Comparison of ENCODE assay signal across 9 cellular contexts in the genomic region with DNA sequence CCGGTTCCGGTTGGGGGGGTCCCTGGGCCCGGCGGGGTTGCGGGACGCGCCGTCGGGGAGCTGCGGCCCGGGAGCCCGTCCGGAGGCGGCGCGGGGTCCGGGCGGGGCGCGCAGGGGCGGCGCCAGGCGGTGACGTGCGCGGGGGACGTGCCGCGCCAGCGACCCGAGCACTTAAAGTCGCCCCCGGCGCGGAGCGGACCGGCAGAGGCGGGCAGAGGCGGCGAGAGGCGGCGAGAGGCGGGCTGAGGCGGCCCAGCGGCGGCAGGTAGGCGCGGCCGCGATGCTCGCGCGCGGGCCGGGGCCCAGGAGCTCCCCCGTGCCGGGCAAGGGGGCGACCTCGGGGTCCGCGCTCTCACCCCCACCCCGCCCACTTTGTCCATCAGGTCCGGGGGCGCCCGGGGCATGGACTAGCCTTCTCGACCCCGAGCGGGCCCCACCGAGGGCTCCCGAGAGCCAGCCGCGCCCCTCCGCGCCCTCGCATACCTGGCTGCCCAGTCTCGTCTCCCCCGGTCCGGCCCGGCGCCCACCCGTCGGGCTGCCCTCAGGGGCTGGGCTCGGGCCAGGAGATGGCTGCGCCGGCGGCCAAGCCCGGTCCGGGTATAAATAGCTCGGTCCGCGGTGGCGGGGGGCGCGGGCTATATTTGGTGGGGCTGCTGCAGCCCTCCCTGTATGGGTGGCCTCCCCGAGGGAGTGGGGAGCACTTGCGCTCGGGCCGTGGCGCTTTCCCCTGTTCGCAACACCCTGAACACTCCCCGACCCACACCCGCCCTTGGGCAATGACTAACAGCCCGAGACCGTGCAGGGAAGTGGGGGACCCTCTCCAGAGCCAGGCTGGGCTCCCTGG. TPM values are rescaled to one million over a fixed set of nuclear protein-coding genes. Genes with fewer than 3 reads are reported as not detected.
DNase-seq lines count a peak whose midpoint lies in the region; ATAC-seq, FAIRE-seq and TF ChIP-seq lines count a peak whose summit lies in the region.
"Had no signal": no experiment of that assay in that cellular context is flagged by ENCODE, and none has a peak within 500 bp of the region (broad histone marks: within the 10 kb centered on the region; RNA-seq: fewer than 3 reads in every experiment).

TSS of gene SLC16A3 (plus strand) at position 201 of the 844 bp plus-strand sequence. CDS start 6,967 bp downstream, outside the sequence.

- FAIRE-seq in kidney (lab: Jason Lieb, UNC), result no peak

- DNase-seq in CD1c-positive myeloid dendritic cell (ENCODE audit: extremely low spot score) (peak; percentile 72), T-helper 9 cell (peak; percentile 58), caudate nucleus (lab: John Stamatoyannopoulos, UW) (no peak), kidney (peak; percentile 94), COR-L47 (lab: John Stamatoyannopoulos, UW) (no peak)
- peak; percentile 60 for DNase-seq in stimulated activated CD4-positive, alpha-beta T cell treated with anti-CD3 and anti-CD28 coated beads, Interleukin-2, amount 100 ng/mL, for 4 hours (ENCODE audit: low read depth)

- H3K4me3 ChIP-seq in HUES6 (ENCODE audit: low read depth, low read length), result peak within 1 kb of the TSS; percentile 60
- H3K4me3 ChIP-seq in kidney (ENCODE audit: low read length in 2 of 2), result peak within 1 kb of the TSS; percentile 45 to 48
- H3K4me3 ChIP-seq: SK-N-MC had no signal

- H3K36me3 ChIP-seq in HUES6 (ENCODE audit: control insufficient read depth, insufficient read depth, low read length) (no peaks in the 10 kb centered on the region), kidney (ENCODE audit: control insufficient read depth in 1 of 2, insufficient read depth in 2 of 2, low read length in 2 of 2) (no peaks in the 10 kb centered on the region)

- H3K4me1 ChIP-seq in HUES6 (ENCODE audit: control insufficient read depth, insufficient read depth, low read length) (peaks cover 16% of the 10 kb centered on the region), kidney (ENCODE audit: control insufficient read depth in 1 of 2, insufficient read depth in 1 of 2, low read depth in 1 of 2, low read length in 2 of 2) (peaks cover 4 to 25% of the 10 kb centered on the region in 2 donors)

- no peak for TF ChIP-seq CTCF in kidney (IDR thresholded peaks at IDR 0.05; ENCODE audit: borderline replicate concordance, extremely low read depth, insufficient read depth)

- H3K9me3 ChIP-seq in HUES6 (ENCODE audit: control insufficient read depth, insufficient read depth, low read depth, low read length) (no peaks in the 10 kb centered on the region), kidney (ENCODE audit: control insufficient read depth in 1 of 2, low read length in 2 of 2) (no peaks in the 10 kb centered on the region)

- H3K27me3 ChIP-seq in HUES6 (ENCODE audit: control insufficient read depth, insufficient read depth, low read length), result peaks cover 46% of the 10 kb centered on the region

- H3K27ac ChIP-seq in HUES6 (ENCODE audit: low read depth, low read length) (no peak within 1 kb of the TSS; the same call in 1 of the 2 replicates), caudate nucleus (ENCODE audit: low read depth, low read length) (peak within 1 kb of the TSS; percentile 52), kidney (ENCODE audit: low read depth in 2 of 2, low read length in 2 of 2) (peak within 1 kb of the TSS; percentile 84 to 86)
- H3K27ac ChIP-seq: SK-N-MC had no signal

- peak within 1 kb of the TSS; percentile 4 for H3K9ac ChIP-seq in HUES6 (ENCODE audit: low read length)
- peak within 1 kb of the TSS; percentile 34 to 48 for H3K9ac ChIP-seq in kidney (ENCODE audit: low read length in 2 of 2)

- ATAC-seq in GM19351 (IDR thresholded peaks at IDR 0.05; ENCODE audit: unreplicated experiment), result peak; percentile 52

- intact Hi-C loops in kidney (cut with DNase I), result no loop called here

RNA-seq across cellular contexts. Expression of gene SLC16A3, which starts in this region (rescaled TPM):
- total RNA-seq in kidney, result 85.7 TPM
- polyA plus RNA-seq in kidney (ENCODE audit: insufficient read depth, low read depth, low replicate concordance), result 28.8 TPM

Comparison
In these comparisons a context has a peak if more than half of its experiments do, and no peak if none do; other contexts are left out.
1. DNase-seq: peak in CD1c-positive myeloid dendritic cell (single experiment), T-helper 9 cell (single experiment), kidney (single experiment) and stimulated activated CD4-positive, alpha-beta T cell treated with anti-CD3 and anti-CD28 coated beads, Interleukin-2, amount 100 ng/mL, for 4 hours (single experiment); none in caudate nucleus (0 of 61) and COR-L47 (single experiment).